10 cellular contexts compared by ENCODE assay signal in the genomic region with DNA sequence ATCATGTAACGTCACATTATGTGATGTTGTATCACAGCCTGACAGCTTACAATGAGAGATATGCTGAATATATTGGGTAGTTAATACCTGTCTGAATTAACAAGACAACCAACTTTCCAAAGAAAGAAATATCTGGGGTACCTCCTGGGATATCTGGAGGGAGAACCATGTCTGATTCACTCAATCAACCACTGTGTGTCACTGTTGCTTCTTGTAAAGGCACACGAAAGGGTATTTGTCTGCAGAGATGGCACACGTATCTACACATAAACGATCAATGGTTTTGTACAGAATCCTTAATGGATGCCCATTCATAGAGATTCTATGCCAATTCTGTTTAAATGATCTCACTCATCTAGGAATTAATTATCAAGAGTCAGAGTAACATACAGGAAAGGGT.
A peak's percentile ranks its signal among the peaks of the same experiment; 100 is the strongest.
DNase-seq lines count a peak whose midpoint lies in the region; ATAC-seq and TF ChIP-seq lines count a peak whose summit lies in the region.
"Had no signal": no experiment of that assay in that cellular context is flagged by ENCODE, and none has a peak within 500 bp of the region (broad histone marks: within the 10 kb centered on the region; RNA-seq: fewer than 3 reads in every experiment).

No MANE protein-coding gene starts in this region.

- H3K4me1 ChIP-seq in MM.1S (ENCODE audit: low read length) (no peaks in the 10 kb centered on the region), endodermal cell (ENCODE audit: control insufficient read depth, insufficient read depth, low read length) (no peaks in the 10 kb centered on the region)

- no peak overlapping the region for H2AFZ ChIP-seq in MM.1S (ENCODE audit: low read length)

- no peaks in the 10 kb centered on the region for H3K27me3 ChIP-seq in MM.1S (replicated peaks; ENCODE audit: insufficient read depth, low read length)
- H3K27me3 ChIP-seq in endodermal cell (ENCODE audit: control insufficient read depth, insufficient read depth, low read length, poor library complexity, severe bottlenecking): no peaks in the 10 kb centered on the region

- no peaks in the 10 kb centered on the region for H3K9me3 ChIP-seq in MM.1S (replicated peaks; ENCODE audit: insufficient read depth, low read length)
- H3K9me3 ChIP-seq in endodermal cell (ENCODE audit: control insufficient read depth, low read length): peaks cover 8% of the 10 kb centered on the region

- H3K9ac ChIP-seq in MM.1S (ENCODE audit: low read length): no peak overlapping the region
- no peak overlapping the region for H3K9ac ChIP-seq in endodermal cell (ENCODE audit: extremely low read depth, low read length, poor library complexity, severe bottlenecking)

- no peaks in the 10 kb centered on the region for H3K9me2 ChIP-seq in MM.1S (replicated peaks; ENCODE audit: insufficient read depth, low read length)

- no peaks in the 10 kb centered on the region for H4K20me1 ChIP-seq in MM.1S (ENCODE audit: insufficient read depth, low read length)

- H3K27ac ChIP-seq in MM.1S (ENCODE audit: low read length): no peak overlapping the region
- no peak overlapping the region for H3K27ac ChIP-seq in endodermal cell (ENCODE audit: low read depth, low read length)

- H3K36me3 ChIP-seq in MM.1S (replicated peaks; ENCODE audit: insufficient read depth, low read length) (no peaks in the 10 kb centered on the region), endodermal cell (ENCODE audit: control insufficient read depth, insufficient read depth, low read length) (no peaks in the 10 kb centered on the region)

- H3F3A ChIP-seq in MM.1S (ENCODE audit: insufficient read depth, low read length): no peaks in the 10 kb centered on the region

- H3K4me3 ChIP-seq in MM.1S (ENCODE audit: low read length) (no peak overlapping the region), endodermal cell (ENCODE audit: low read length) (no peak overlapping the region)

- H3K4me1 Mint-ChIP-seq in endodermal cell (peaks cover 31% of the 10 kb centered on the region), neural crest cell (no peaks in the 10 kb centered on the region)

- H3K36me3 Mint-ChIP-seq in endodermal cell (ENCODE audit: low read depth): peaks cover 6% of the 10 kb centered on the region
- H3K36me3 Mint-ChIP-seq in neural crest cell (ENCODE audit: low read depth): no peaks in the 10 kb centered on the region

- DNase-seq in DMS53 (lab: John Stamatoyannopoulos, UW): peak; percentile 22
- no peak for DNase-seq in DMS53 treated with DMSO at 0.1 percent for 48 hours (lab: John Stamatoyannopoulos, UW; ENCODE audit: unreplicated experiment)
- DNase-seq in MM.1S: no peak
- DNase-seq in endodermal cell: peak; percentile 58
- DNase-seq in neural crest cell (ENCODE audit: low read depth, low spot score): no peak
- DNase-seq in NCI-H2227 (lab: John Stamatoyannopoulos, UW; ENCODE audit: unreplicated experiment): no peak
- DNase-seq in CD1c-positive myeloid dendritic cell (ENCODE audit: extremely low spot score): no peak
- DNase-seq: activated CD8-positive, alpha-beta memory T cell treated with anti-CD3 and anti-CD28 coated beads, Interleukin-2, amount 50 U/mL, for 48 hours had no signal

- TF ChIP-seq CTCF in MM.1S (IDR thresholded peaks at IDR 0.05; ENCODE audit: low read length) (peak; percentile 17; the same call in 1 of the 2 replicates), endodermal cell (conservative IDR thresholded peaks at IDR 0.05) (peak; percentile 86), neural crest cell (conservative IDR thresholded peaks at IDR 0.05) (peak; percentile 36)

- WGBS in endodermal cell (ENCODE audit: insufficient coverage in 1 of 2, insufficient read length in 1 of 2), 2 experiments: 58 to 72% methylated on average over 4 of the region's 4 CpGs

- ATAC-seq in GM18517 (IDR thresholded peaks at IDR 0.05; ENCODE audit: unreplicated experiment): no peak
- ATAC-seq: sciatic nerve had no signal

- H3K4me3 Mint-ChIP-seq in endodermal cell: no peak overlapping the region
- H3K4me3 Mint-ChIP-seq in neural crest cell: no peak overlapping the region

- H3K27me3 Mint-ChIP-seq in endodermal cell (ENCODE audit: insufficient read depth) (no peaks in the 10 kb centered on the region), neural crest cell (ENCODE audit: low read depth) (no peaks in the 10 kb centered on the region)

- H3K27ac Mint-ChIP-seq in endodermal cell (peak overlapping the region; percentile 46), neural crest cell (ENCODE audit: unreplicated experiment) (no peak overlapping the region)

- H3K79me2 ChIP-seq in MM.1S (ENCODE audit: low read length): no peaks in the 10 kb centered on the region

- H3K9me3 Mint-ChIP-seq in endodermal cell (peaks cover 15% of the 10 kb centered on the region), neural crest cell (peaks cover 7% of the 10 kb centered on the region)

- H3K4me2 ChIP-seq in MM.1S (ENCODE audit: low read depth, low read length): no peak overlapping the region

Comparison
In these comparisons a context has a peak if more than half of its experiments do, and no peak if none do; other contexts are left out.
1. DNase-seq: peak in DMS53 (single experiment) and endodermal cell (single experiment); none in DMS53 treated with DMSO at 0.1 percent for 48 hours (single experiment), MM.1S (single experiment), neural crest cell (single experiment), NCI-H2227 (single experiment) and CD1c-positive myeloid dendritic cell (single experiment).
2. CTCF ChIP-seq: peak in every context shown above with its lines; median percentile 86 in endodermal cell; 36 in neural crest cell; 17 in MM.1S.